Comparison of ENCODE assay signal across 17 cellular contexts in the genomic region with DNA sequence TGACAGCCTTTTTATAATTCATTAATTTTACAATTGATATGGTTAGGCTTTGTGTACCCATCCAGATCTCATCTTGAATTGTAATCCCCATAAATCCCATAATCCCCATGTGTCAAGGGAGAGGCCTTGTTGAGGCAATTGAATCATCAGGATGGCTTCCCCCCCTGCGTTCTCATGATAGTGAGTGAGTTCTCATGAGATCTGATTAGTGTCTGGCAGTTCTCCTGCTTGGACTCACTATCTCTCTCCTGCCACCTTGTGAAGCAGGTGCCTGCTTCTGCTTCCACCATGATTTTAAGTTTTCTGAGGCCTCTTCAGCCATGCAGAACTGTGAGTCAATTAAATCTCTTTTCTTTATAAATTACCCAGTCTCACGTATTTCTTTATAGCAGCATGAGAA.
A peak's percentile ranks its signal among the peaks of the same experiment; 100 is the strongest.
DNase-seq lines count a peak whose midpoint lies in the region; ATAC-seq and TF ChIP-seq lines count a peak whose summit lies in the region.
"Had no signal": no experiment of that assay in that cellular context is flagged by ENCODE, and none has a peak within 500 bp of the region (broad histone marks: within the 10 kb centered on the region; RNA-seq: fewer than 3 reads in every experiment).

No MANE protein-coding gene starts in this region.

- H3K4me1 Mint-ChIP-seq in endodermal cell = peaks cover 12% of the 10 kb centered on the region

- H3K4me1 ChIP-seq in BE2C (peaks cover 9% of the 10 kb centered on the region), HAP-1 (peaks cover 14% of the 10 kb centered on the region), endodermal cell (ENCODE audit: control insufficient read depth, insufficient read depth, low read length) (peaks cover 7% of the 10 kb centered on the region), hepatocyte (ENCODE audit: insufficient read depth) (no peaks in the 10 kb centered on the region)
- H3K4me1 ChIP-seq: BLaER1 had no signal

- no peak overlapping the region for H2AFZ ChIP-seq in hepatocyte

- in situ Hi-C loops in HAP-1 (cut with MboI; ENCODE audit: low sequenced_read_pairs) = no loop called here

- no peak for ATAC-seq in HG02571 (IDR thresholded peaks at IDR 0.05; ENCODE audit: unreplicated experiment)

- TF ChIP-seq CTCF in BE2C (IDR thresholded peaks at IDR 0.05; ENCODE audit: low read depth, low read length) (no peak), endodermal cell (conservative IDR thresholded peaks at IDR 0.05) (peak; percentile 33), hepatocyte (IDR thresholded peaks at IDR 0.05; ENCODE audit: poor library complexity) (no peak)

- no peaks in the 10 kb centered on the region for H3K9me3 Mint-ChIP-seq in endodermal cell

- H3K36me3 ChIP-seq in BE2C (no peaks in the 10 kb centered on the region), HAP-1 (replicated peaks) (no peaks in the 10 kb centered on the region), endodermal cell (ENCODE audit: control insufficient read depth, insufficient read depth, low read length) (no peaks in the 10 kb centered on the region), hepatocyte (replicated peaks; ENCODE audit: insufficient read depth, low read depth) (no peaks in the 10 kb centered on the region)
- H3K36me3 ChIP-seq: BLaER1 had no signal

- no peaks in the 10 kb centered on the region for H3K79me2 ChIP-seq in hepatocyte

- no peaks in the 10 kb centered on the region for H3K36me3 Mint-ChIP-seq in endodermal cell (ENCODE audit: low read depth)
- H3K36me3 Mint-ChIP-seq: CD4-positive, CD25-positive, alpha-beta regulatory T cell had no signal

- H3K27me3 ChIP-seq in BE2C (no peaks in the 10 kb centered on the region), HAP-1 (ENCODE audit: low read depth) (no peaks in the 10 kb centered on the region), endodermal cell (ENCODE audit: control insufficient read depth, insufficient read depth, low read length, poor library complexity, severe bottlenecking) (no peaks in the 10 kb centered on the region), hepatocyte (no peaks in the 10 kb centered on the region)
- H3K27me3 ChIP-seq: BLaER1 had no signal

- no peak overlapping the region for H3K9ac ChIP-seq in endodermal cell (ENCODE audit: extremely low read depth, low read length, poor library complexity, severe bottlenecking)
- H3K9ac ChIP-seq: BLaER1 had no signal

- 73% methylated on average over 2 of the region's 2 CpGs; no CpG with 5 or more reads in 1 of the 2 experiments for WGBS in endodermal cell (ENCODE audit: insufficient coverage in 1 of 2, insufficient read length in 1 of 2), 2 experiments
- 79% methylated on average over 2 of the region's 2 CpGs for WGBS in hepatocyte (ENCODE audit: low lambda C conversion rate, missing lambda C conversion rate)

- H3K9me3 ChIP-seq in BE2C (no peaks in the 10 kb centered on the region; the same call in 1 of the 2 replicates), HAP-1 (no peaks in the 10 kb centered on the region), endodermal cell (ENCODE audit: control insufficient read depth, low read length) (peaks cover 6% of the 10 kb centered on the region), hepatocyte (ENCODE audit: low read depth) (no peaks in the 10 kb centered on the region)
- H3K9me3 ChIP-seq: BLaER1 had no signal

- H3K27ac Mint-ChIP-seq in endodermal cell = no peak overlapping the region
- H3K27ac Mint-ChIP-seq: CD4-positive, CD25-positive, alpha-beta regulatory T cell; HFFc6 had no signal

- H4K20me1 ChIP-seq in hepatocyte (ENCODE audit: insufficient read depth, poor library complexity, severe bottlenecking) = no peaks in the 10 kb centered on the region
- H4K20me1 ChIP-seq: BLaER1 had no signal

- H3K9me2 ChIP-seq in hepatocyte (replicated peaks; ENCODE audit: insufficient read depth) = no peaks in the 10 kb centered on the region

- H3K4me3 Mint-ChIP-seq in endodermal cell = no peak overlapping the region
- H3K4me3 Mint-ChIP-seq: CD4-positive, CD25-positive, alpha-beta regulatory T cell; HFFc6 had no signal

- H3K4me2 ChIP-seq in hepatocyte = no peak overlapping the region
- H3K4me2 ChIP-seq: BLaER1 had no signal

- H3K27ac ChIP-seq in endodermal cell (ENCODE audit: low read depth, low read length) = no peak overlapping the region
- no peak overlapping the region for H3K27ac ChIP-seq in hepatocyte
- H3K27ac ChIP-seq: 22Rv1, BLaER1 had no signal

- H3K27me3 Mint-ChIP-seq in endodermal cell (ENCODE audit: insufficient read depth) = no peaks in the 10 kb centered on the region
- H3K27me3 Mint-ChIP-seq: CD4-positive, CD25-positive, alpha-beta regulatory T cell had no signal

- H3K4me3 ChIP-seq in BE2C (ENCODE audit: low read depth, low read length) = no peak overlapping the region
- no peak overlapping the region for H3K4me3 ChIP-seq in HAP-1
- H3K4me3 ChIP-seq in endodermal cell (ENCODE audit: low read length) = no peak overlapping the region
- H3K4me3 ChIP-seq in hepatocyte = no peak overlapping the region
- H3K4me3 ChIP-seq: BLaER1 had no signal

- DNase-seq in BE2C = peak; percentile 20
- DNase-seq in HAP-1 (ENCODE audit: low spot score in 2 of 2) = peak; percentile 49 to 52
- peak; percentile 47 for DNase-seq in OCI-M1 (lab: John Stamatoyannopoulos, UW)
- DNase-seq in endodermal cell = peak; percentile 52
- DNase-seq in hepatocyte (ENCODE audit: low spot score) = no peak
- no peak for DNase-seq in iPS-NIHi11 (ENCODE audit: low spot score)
- DNase-seq in stimulated activated naive CD4-positive, alpha-beta T cell treated with Interleukin-2 at 50 U/mL for 16 hours (lab: John Stamatoyannopoulos, UW) = no peak
- DNase-seq: CD4-positive, CD25-positive, alpha-beta regulatory T cell; DMS153; DND-41; GDM1; GOT3; HCEC 1CT; HFFc6 had no signal

Comparison
In these comparisons a context has a peak if more than half of its experiments do, and no peak if none do; other contexts are left out.
1. DNase-seq: peak in BE2C (single experiment), HAP-1 (2 of 2), OCI-M1 (single experiment) and endodermal cell (single experiment); none in hepatocyte (single experiment), iPS-NIHi11 (single experiment) and stimulated activated naive CD4-positive, alpha-beta T cell treated with Interleukin-2 at 50 U/mL for 16 hours (single experiment).